ENCODE assay signal across 15 cellular contexts in genomic region chr3:161422171-161422693, GRCh38. TPM values are rescaled to one million over a fixed set of nuclear protein-coding genes. Genes with fewer than 3 reads are reported as not detected.
"Had no signal": no experiment of that assay in that cellular context is flagged by ENCODE, and none has a peak within 500 bp of the region (broad histone marks: within the 10 kb centered on the region; RNA-seq: fewer than 3 reads in every experiment).

No MANE protein-coding gene starts in this region.

- DNase-seq: activated T-cell treated with anti-CD3 and anti-CD28 coated beads, Interleukin-2, amount 50 U/mL, for 1 hour; brain microvascular endothelial cell; central memory CD4-positive, alpha-beta T cell; dermis blood vessel endothelial cell; effector memory CD8-positive, alpha-beta T cell; glutamatergic neuron; naive thymus-derived CD4-positive, alpha-beta T cell; stimulated activated CD4-positive, alpha-beta T cell treated with anti-CD3 and anti-CD28 coated beads, Interleukin-1b, Interleukin-23, amount 100 ng/mL, for 48 hours; substantia nigra; T-cell; thyroid gland had no signal

- H3K27ac ChIP-seq: ascending aorta, brain microvascular endothelial cell, esophagus muscularis mucosa, skin epidermis, thyroid gland had no signal

- H3K9me3 ChIP-seq: ascending aorta, esophagus muscularis mucosa, thyroid gland had no signal

- ATAC-seq: activated naive CD4-positive, alpha-beta T cell treated with anti-CD3 and anti-CD28 coated beads, Interleukin-2, amount 50 U/mL, for 72 hours; effector memory CD8-positive, alpha-beta T cell; naive thymus-derived CD4-positive, alpha-beta T cell; T-cell had no signal

- H3K27me3 ChIP-seq: ascending aorta, brain microvascular endothelial cell, esophagus muscularis mucosa, thyroid gland had no signal

- H3K4me3 ChIP-seq: ascending aorta, esophagus muscularis mucosa, skin epidermis, thyroid gland had no signal

- H3K4me1 ChIP-seq: ascending aorta had no signal

- H3K36me3 ChIP-seq: ascending aorta, brain microvascular endothelial cell, esophagus muscularis mucosa, thyroid gland had no signal

RNA-seq across cellular contexts. Expression of gene SPTSSB, which starts 50.9 kb away (rescaled TPM):
- total RNA-seq: activated naive CD4-positive, alpha-beta T cell treated with anti-CD3 and anti-CD28 coated beads, Interleukin-2, amount 50 U/mL, for 72 hours; ascending aorta; dermis blood vessel endothelial cell; thyroid gland had no signal
- polyA plus RNA-seq: naive thymus-derived CD4-positive, alpha-beta T cell had no signal
